ENCODE assay signal across 9 cellular contexts in the genomic region with DNA sequence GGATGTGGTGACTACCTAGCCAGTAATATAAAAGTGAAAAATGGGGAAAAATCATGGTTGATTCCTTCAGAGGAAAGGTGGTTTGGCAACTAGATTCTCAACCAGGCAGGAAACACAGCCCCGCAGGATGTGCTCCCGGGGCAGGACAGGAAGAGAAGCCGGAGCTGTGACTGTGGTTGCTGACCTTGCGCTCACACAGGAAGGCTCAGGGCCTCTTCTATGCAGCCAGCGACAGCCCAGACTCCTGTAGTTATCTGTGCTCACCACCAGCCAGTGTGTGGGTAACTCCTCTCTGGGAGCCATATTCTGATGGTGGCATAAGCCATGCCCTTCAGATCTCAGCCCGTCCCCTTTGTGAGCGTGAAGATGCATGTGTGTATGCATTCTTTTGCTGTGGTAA. TPM values are rescaled to one million over a fixed set of nuclear protein-coding genes. Genes with fewer than 3 reads are reported as not detected.
DNase-seq lines count a peak whose midpoint lies in the region; ATAC-seq and TF ChIP-seq lines count a peak whose summit lies in the region.
"Had no signal": no experiment of that assay in that cellular context is flagged by ENCODE, and none has a peak within 500 bp of the region (broad histone marks: within the 10 kb centered on the region; RNA-seq: fewer than 3 reads in every experiment).

No MANE protein-coding gene starts in this region.

- H3K9me3 Mint-ChIP-seq in glutamatergic neuron (ENCODE audit: unreplicated experiment), result peaks cover 10% of the 10 kb centered on the region

- no peaks in the 10 kb centered on the region for H3K27me3 ChIP-seq in psoas muscle (ENCODE audit: insufficient read depth in 3 of 3, low read length in 2 of 3)
- H3K27me3 ChIP-seq: tibial artery had no signal

- no peak overlapping the region for H3K4me3 ChIP-seq in psoas muscle
- H3K4me3 ChIP-seq: tibial artery had no signal

- no peaks in the 10 kb centered on the region for H3K4me1 ChIP-seq in psoas muscle

- no peak for TF ChIP-seq CTCF in psoas muscle (IDR thresholded peaks at IDR 0.05)
- TF ChIP-seq CTCF in glutamatergic neuron (IDR thresholded peaks at IDR 0.05; ENCODE audit: partially characterized antibody, unreplicated experiment), result no peak

- no peak overlapping the region for H3K27ac Mint-ChIP-seq in glutamatergic neuron (ENCODE audit: unreplicated experiment)

- no peak overlapping the region for H3K4me3 Mint-ChIP-seq in glutamatergic neuron (ENCODE audit: unreplicated experiment)

- intact Hi-C loops in psoas muscle (cut with DNase I), result no loop called here

- peaks cover 3 to 52% of the 10 kb centered on the region in 2 donors for H3K36me3 ChIP-seq in psoas muscle (ENCODE audit: insufficient read depth in 1 of 2, low read depth in 1 of 2)

- peaks cover 14% of the 10 kb centered on the region for H3K36me3 Mint-ChIP-seq in glutamatergic neuron (ENCODE audit: unreplicated experiment)

- DNase-seq in HT1080 (ENCODE audit: low read depth) (peak; percentile 86), UCSD-AML1 (lab: John Stamatoyannopoulos, UW; ENCODE audit: unreplicated experiment) (peak; percentile 65), epithelial cell of prostate (ENCODE audit: low read depth, low spot score) (no peak), psoas muscle (peak; percentile 39 to 64), NOMO-1 (lab: John Stamatoyannopoulos, UW; ENCODE audit: unreplicated experiment in 2 of 2) (no peak), glutamatergic neuron (no peak), cerebellar nuclear complex (lab: John Stamatoyannopoulos, UW) (no peak)
- DNase-seq in effector CD4-positive, alpha-beta T cell, result no peak

- peaks cover 12% of the 10 kb centered on the region for H3K4me1 Mint-ChIP-seq in glutamatergic neuron (ENCODE audit: low read depth, unreplicated experiment)

- H3K27me3 Mint-ChIP-seq in glutamatergic neuron (ENCODE audit: unreplicated experiment), result no peaks in the 10 kb centered on the region

- WGBS in psoas muscle, 3 donors, result 71 to 82% (median 73%) methylated on average over 7 of the region's 7 CpGs

- no peaks in the 10 kb centered on the region for H3K9me3 ChIP-seq in psoas muscle
- H3K9me3 ChIP-seq: tibial artery had no signal

- H3K27ac ChIP-seq in epithelial cell of prostate (peak overlapping the region; percentile 68), psoas muscle (no peak overlapping the region)
- H3K27ac ChIP-seq: tibial artery had no signal

- ATAC-seq in psoas muscle, result peak in 1 of 4 donors; percentile 40

RNA-seq across cellular contexts. Expression of gene FSCN1, which starts 50.7 kb away (rescaled TPM):
- total RNA-seq in HT1080 (2014; rRNA removed; shearing (Covaris generic)), result 302 and 373 TPM in 2 replicates
- polyA plus RNA-seq in HT1080 (2015; cell fraction: cytosol; rRNA removed), result 307 and 322 TPM in 2 replicates
- polyA plus RNA-seq in HT1080 (2015; cell fraction: nucleus; rRNA removed), result 265 and 273 TPM in 2 replicates
- 10 to 100 TPM in 1 of 4 donors, 1 to 10 TPM in 3; 4.8 to 15.8 (median 8.1) TPM for total RNA-seq in psoas muscle
- polyA plus RNA-seq in psoas muscle, result 1 to 10 TPM; 2.2 to 8.3 (median 2.8) TPM
- total RNA-seq in glutamatergic neuron (ENCODE audit: unreplicated experiment), result 749 TPM

Comparison
In these comparisons a context has a peak if more than half of its experiments do, and no peak if none do; other contexts are left out.
1. DNase-seq: peak in HT1080 (single experiment), UCSD-AML1 (single experiment) and psoas muscle (2 of 2); none in epithelial cell of prostate (single experiment), NOMO-1 (0 of 2), glutamatergic neuron (single experiment), cerebellar nuclear complex (0 of 2) and effector CD4-positive, alpha-beta T cell (single experiment).
2. RNA of gene FSCN1, which starts 50.7 kb away (total RNA-seq): 749 TPM in glutamatergic neuron (single experiment) and 302 to 373 TPM in HT1080; 4.8 to 15.8 TPM in psoas muscle; every median in the first group is over 10 times any median in the second.